Comparison of ENCODE assay signal across 8 cellular contexts in the genomic region with DNA sequence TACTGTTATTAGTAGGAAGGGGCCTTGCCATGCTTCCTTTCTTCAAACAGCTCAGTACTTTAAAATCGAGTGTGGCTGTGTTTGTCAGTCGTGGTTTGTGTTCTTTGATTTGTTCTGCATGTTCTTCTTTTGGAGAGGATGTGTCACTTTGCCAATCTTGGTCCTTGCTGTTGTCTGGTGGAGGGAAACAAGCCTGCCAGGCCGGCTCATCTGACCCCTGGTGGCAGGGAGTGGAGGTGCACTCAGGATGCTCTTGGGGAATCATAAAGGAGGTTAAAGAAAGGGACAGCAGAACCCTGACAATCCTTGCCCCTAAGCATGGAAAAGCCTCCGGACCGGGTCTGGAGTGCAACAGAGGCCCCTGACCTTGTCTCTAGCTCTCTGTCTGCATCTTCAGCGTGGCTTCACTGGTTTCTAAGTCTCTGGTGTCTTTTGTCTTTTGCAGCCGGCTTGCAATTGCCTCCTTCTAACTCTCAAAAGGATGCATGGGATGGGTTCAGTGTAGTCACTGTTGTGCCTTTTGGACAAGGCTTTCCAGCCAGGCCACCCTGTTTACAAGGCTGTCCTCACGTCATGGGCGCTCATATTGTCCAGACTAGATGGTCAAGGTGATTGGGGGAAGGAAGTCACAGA.
DNase-seq lines count a peak whose midpoint lies in the region; ATAC-seq and TF ChIP-seq lines count a peak whose summit lies in the region.

No MANE protein-coding gene starts in this region.

- H3K9me3 ChIP-seq in hepatocyte (ENCODE audit: low read depth): no peaks in the 10 kb centered on the region

- H3K4me3 ChIP-seq in hepatocyte: no peak overlapping the region

- no peaks in the 10 kb centered on the region for H3K36me3 ChIP-seq in hepatocyte (replicated peaks; ENCODE audit: insufficient read depth, low read depth)

- WGBS in hepatocyte (ENCODE audit: low lambda C conversion rate, missing lambda C conversion rate): 48% methylated on average over 9 of the region's 9 CpGs

- H2AFZ ChIP-seq in hepatocyte: no peak overlapping the region

- H3K79me2 ChIP-seq in hepatocyte: no peaks in the 10 kb centered on the region

- peak; percentile 29 for DNase-seq in GM04504 (ENCODE audit: low read depth)
- DNase-seq in LHCN-M2 (ENCODE audit: low read depth): peak; percentile 57
- peak; percentile 12 to 56 (median 31) for DNase-seq in T-helper 1 cell
- DNase-seq in amygdala (lab: John Stamatoyannopoulos, UW): peak in 51 of 56 donors; percentile 5 to 83 (median 50)
- peak; percentile 75 for DNase-seq in hepatocyte (ENCODE audit: low spot score)
- peak; percentile 46 for DNase-seq in smooth muscle cell of the brain vasculature (ENCODE audit: low read depth, low spot score)
- no peak for DNase-seq in EL

- no peak overlapping the region for H3K4me2 ChIP-seq in hepatocyte

- no peaks in the 10 kb centered on the region for H4K20me1 ChIP-seq in hepatocyte (ENCODE audit: insufficient read depth, poor library complexity, severe bottlenecking)

- no peak overlapping the region for H3K27ac ChIP-seq in hepatocyte

- H3K27me3 ChIP-seq in hepatocyte: no peaks in the 10 kb centered on the region

- peak; percentile 99 for ATAC-seq in GM21717 (IDR thresholded peaks at IDR 0.05; ENCODE audit: unreplicated experiment)

- peak; percentile 69 for TF ChIP-seq CTCF in hepatocyte (IDR thresholded peaks at IDR 0.05; ENCODE audit: poor library complexity)

- H3K9me2 ChIP-seq in hepatocyte (replicated peaks; ENCODE audit: insufficient read depth): no peaks in the 10 kb centered on the region

- peaks cover 16% of the 10 kb centered on the region for H3K4me1 ChIP-seq in hepatocyte (ENCODE audit: insufficient read depth)
